Comparison of ENCODE assay signal across 1 cellular context in genomic region chr11:615453-616319, GRCh38.
TF ChIP-seq lines count a peak whose summit lies in the region.

Gene IRF7, minus strand, starts transcription at chr11:615950. Its CDS starts 586 bp downstream, at chr11:615364.

TF ChIP-seq in GM12878, 131 proteins besides CTCF, POLR2A, EP300 and RAD21 (continued from another document):
- TF ChIP-seq, protein P1, sequence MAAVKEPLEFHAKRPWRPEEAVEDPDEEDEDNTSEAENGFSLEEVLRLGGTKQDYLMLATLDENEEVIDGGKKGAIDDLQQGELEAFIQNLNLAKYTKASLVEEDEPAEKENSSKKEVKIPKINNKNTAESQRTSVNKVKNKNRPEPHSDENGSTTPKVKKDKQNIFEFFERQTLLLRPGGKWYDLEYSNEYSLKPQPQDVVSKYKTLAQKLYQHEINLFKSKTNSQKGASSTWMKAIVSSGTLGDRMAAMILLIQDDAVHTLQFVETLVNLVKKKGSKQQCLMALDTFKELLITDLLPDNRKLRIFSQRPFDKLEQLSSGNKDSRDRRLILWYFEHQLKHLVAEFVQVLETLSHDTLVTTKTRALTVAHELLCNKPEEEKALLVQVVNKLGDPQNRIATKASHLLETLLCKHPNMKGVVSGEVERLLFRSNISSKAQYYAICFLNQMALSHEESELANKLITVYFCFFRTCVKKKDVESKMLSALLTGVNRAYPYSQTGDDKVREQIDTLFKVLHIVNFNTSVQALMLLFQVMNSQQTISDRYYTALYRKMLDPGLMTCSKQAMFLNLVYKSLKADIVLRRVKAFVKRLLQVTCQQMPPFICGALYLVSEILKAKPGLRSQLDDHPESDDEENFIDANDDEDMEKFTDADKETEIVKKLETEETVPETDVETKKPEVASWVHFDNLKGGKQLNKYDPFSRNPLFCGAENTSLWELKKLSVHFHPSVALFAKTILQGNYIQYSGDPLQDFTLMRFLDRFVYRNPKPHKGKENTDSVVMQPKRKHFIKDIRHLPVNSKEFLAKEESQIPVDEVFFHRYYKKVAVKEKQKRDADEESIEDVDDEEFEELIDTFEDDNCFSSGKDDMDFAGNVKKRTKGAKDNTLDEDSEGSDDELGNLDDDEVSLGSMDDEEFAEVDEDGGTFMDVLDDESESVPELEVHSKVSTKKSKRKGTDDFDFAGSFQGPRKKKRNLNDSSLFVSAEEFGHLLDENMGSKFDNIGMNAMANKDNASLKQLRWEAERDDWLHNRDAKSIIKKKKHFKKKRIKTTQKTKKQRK (IDR thresholded peaks at IDR 0.05; ENCODE audit: low read depth, low read length) = no peak
